In genomic region chr11:19281555-19281954, GRCh38 we compare ENCODE assay signal across 20 cellular contexts. TPM values are rescaled to one million over a fixed set of nuclear protein-coding genes. Genes with fewer than 3 reads are reported as not detected.
A peak's percentile ranks its signal among the peaks of the same experiment; 100 is the strongest.
DNase-seq lines count a peak whose midpoint lies in the region; ATAC-seq, FAIRE-seq and TF ChIP-seq lines count a peak whose summit lies in the region.
"Had no signal": no experiment of that assay in that cellular context is flagged by ENCODE, and none has a peak within 500 bp of the region (broad histone marks: within the 10 kb centered on the region; RNA-seq: fewer than 3 reads in every experiment).

No MANE protein-coding gene starts in this region.

- H3K9ac ChIP-seq in MM.1S (ENCODE audit: low read length) (no peak overlapping the region), H1 (replicated peaks in 1 of 4; ENCODE audit: extremely low read depth in 1 of 4, low read depth in 3 of 4, low read length in 3 of 4) (no peak overlapping the region)

- no peak overlapping the region for H2BK20ac ChIP-seq in H1 (ENCODE audit: low read length)

- TF ChIP-seq POLR2A in A549 (IDR thresholded peaks at IDR 0.05; ENCODE audit: low read length) = no peak
- TF ChIP-seq POLR2A in H1 (IDR thresholded peaks at IDR 0.05; ENCODE audit: control extremely low read depth in 1 of 2, low read depth in 2 of 2, low read length in 2 of 2) = no peak

- no peak overlapping the region for H2AK5ac ChIP-seq in H1 (ENCODE audit: low read depth, low read length)

- H3F3A ChIP-seq in DOHH2 (ENCODE audit: control insufficient read depth, insufficient read depth) = no peaks in the 10 kb centered on the region
- H3F3A ChIP-seq in MM.1S (ENCODE audit: insufficient read depth, low read length) = no peaks in the 10 kb centered on the region

- no peaks in the 10 kb centered on the region for H3K79me2 ChIP-seq in DOHH2 (ENCODE audit: control insufficient read depth, low read length)
- H3K79me2 ChIP-seq in MM.1S (ENCODE audit: low read length) = no peaks in the 10 kb centered on the region
- H3K79me2 ChIP-seq in H1 (ENCODE audit: control insufficient read depth in 1 of 2, insufficient read depth in 2 of 2, low read length in 2 of 2) = no peaks in the 10 kb centered on the region

- no peak overlapping the region for H4K91ac ChIP-seq in H1 (replicated peaks; ENCODE audit: insufficient read length, low read length)

- no peak overlapping the region for H4K5ac ChIP-seq in H1 (ENCODE audit: insufficient read length, low read depth, low read length)

- CTCF ChIA-PET in A549 (lab: Yijun Ruan, JAX) = interaction anchor here (1.0 to 1.2 kb wide), 3 partner anchors 22 to 204 kb away, joined by 4 to 5 read pairs (median 4); no protein-coding TSS in a partner anchor
- CTCF ChIA-PET in H1 (lab: Charles Lee; ENCODE audit: partially characterized antibody) = interaction anchor here (0.8 to 5.5 kb wide), 9 partner anchors 15 to 283 kb away, joined by 3 to 20 read pairs (median 4); no protein-coding TSS in a partner anchor

- POLR2A ChIA-PET in A549 (lab: Yijun Ruan, JAX) (no interaction called here), H1 (lab: Charles Lee; ENCODE audit: partially characterized antibody) (no interaction called here)

- H3K9me2 ChIP-seq in DOHH2 (replicated peaks; ENCODE audit: control insufficient read depth, low read length) = no peaks in the 10 kb centered on the region
- H3K9me2 ChIP-seq in MM.1S (replicated peaks; ENCODE audit: insufficient read depth, low read length) = no peaks in the 10 kb centered on the region

- no peak for TF ChIP-seq EP300 in A549 (IDR thresholded peaks at IDR 0.05)
- no peak for TF ChIP-seq EP300 in H1 (IDR thresholded peaks at IDR 0.05; ENCODE audit: borderline replicate concordance in 1 of 2, low read depth in 2 of 2, low read length in 2 of 2)

- no peak overlapping the region for H2BK5ac ChIP-seq in H1 (ENCODE audit: low read depth, low read length)

- no peaks in the 10 kb centered on the region for H3K23me2 ChIP-seq in H1 (ENCODE audit: low read depth, low read length)

- no peaks in the 10 kb centered on the region for H3K79me1 ChIP-seq in H1 (ENCODE audit: low read depth, low read length)

- no peak overlapping the region for H2BK15ac ChIP-seq in H1 (ENCODE audit: low read length)

- no peak overlapping the region for H2BK12ac ChIP-seq in H1 (ENCODE audit: low read depth, low read length)

- no peak overlapping the region for H3K18ac ChIP-seq in H1 (ENCODE audit: extremely low read depth, low read length)

- H3K56ac ChIP-seq in H1 (replicated peaks; ENCODE audit: insufficient read length, low read depth, low read length) = no peak overlapping the region

- FAIRE-seq in A549 (lab: Jason Lieb, UNC) = no peak
- no peak for FAIRE-seq in H1 (lab: Jason Lieb, UNC)
- FAIRE-seq: D721Med had no signal

- H3K36me3 ChIP-seq in DOHH2 (ENCODE audit: control insufficient read depth, low read length) (no peaks in the 10 kb centered on the region), MM.1S (replicated peaks; ENCODE audit: insufficient read depth, low read length) (no peaks in the 10 kb centered on the region), H1 (ENCODE audit: control insufficient read depth in 2 of 4, insufficient read depth in 4 of 4, low read length in 3 of 4) (no peaks in the 10 kb centered on the region)

- no peak overlapping the region for H3K14ac ChIP-seq in H1 (ENCODE audit: insufficient read length)

- no peak overlapping the region for H2BK120ac ChIP-seq in H1 (replicated peaks; ENCODE audit: low read depth, low read length)

- H3K4me1 ChIP-seq in A549 (peaks cover 16% of the 10 kb centered on the region), DOHH2 (ENCODE audit: control insufficient read depth, low read length) (peaks cover 26% of the 10 kb centered on the region), MM.1S (ENCODE audit: low read length) (no peaks in the 10 kb centered on the region), H1 (replicated peaks in 1 of 4; ENCODE audit: control insufficient read depth in 3 of 4, insufficient read depth in 4 of 4, low read length in 3 of 4) (peaks cover 0 to 11% (median 6%) of the 10 kb centered on the region in 4 experiments; a peak in 3 of 7 replicates)

- H2AFZ ChIP-seq in MM.1S (ENCODE audit: low read length) (peak overlapping the region; percentile 69), H1 (ENCODE audit: low read length) (peak overlapping the region; percentile 65)

- H3K4ac ChIP-seq in H1 (replicated peaks; ENCODE audit: insufficient read length, low read depth, low read length) = no peak overlapping the region

- H3K23ac ChIP-seq in H1 (ENCODE audit: insufficient read length) = no peak overlapping the region

- ATAC-seq in A549 = no peak

- no peak for TF ChIP-seq RAD21 in A549 (conservative IDR thresholded peaks at IDR 0.05 in 1 of 2, IDR thresholded peaks at IDR 0.05 in 1 of 2)
- TF ChIP-seq RAD21 in H1 (IDR thresholded peaks at IDR 0.05 in 1 of 2, conservative IDR thresholded peaks at IDR 0.05 in 1 of 2; ENCODE audit: low read depth in 2 of 2, low read length in 2 of 2) = no peak

- WGBS in A549 (ENCODE audit: missing lambda C conversion rate) = 39% methylated on average over 2 of the region's 2 CpGs
- 77% methylated on average over 2 of the region's 2 CpGs; no CpG with 5 or more reads in 1 of the 2 experiments for WGBS in H1 (ENCODE audit: extremely low coverage in 1 of 2, insufficient coverage in 1 of 2, insufficient read length in 1 of 2, insufficient replicate concordance in 2 of 2, low coverage in 1 of 2, low lambda C conversion rate in 2 of 2, missing lambda C conversion rate in 1 of 2), 2 experiments

- H3K27me3 ChIP-seq in DOHH2 (ENCODE audit: control insufficient read depth, low read length) = no peaks in the 10 kb centered on the region
- no peaks in the 10 kb centered on the region for H3K27me3 ChIP-seq in MM.1S (replicated peaks; ENCODE audit: insufficient read depth, low read length)
- no peaks in the 10 kb centered on the region for H3K27me3 ChIP-seq in H1 (replicated peaks in 1 of 4; ENCODE audit: control insufficient read depth in 3 of 4, extremely low read depth in 1 of 4, insufficient read depth in 3 of 4, low read length in 3 of 4)

- H3K4me3 ChIP-seq in A549 (no peak overlapping the region), DOHH2 (ENCODE audit: low read length) (no peak overlapping the region), MM.1S (ENCODE audit: low read length) (0 out of 2 replicates have a peak overlapping the region, but pooled peaks have one; percentile 39), H1 (ENCODE audit: extremely low read depth in 1 of 4, insufficient read depth in 2 of 4, low read depth in 3 of 4, low read length in 4 of 4) (no peak overlapping the region)

- H4K8ac ChIP-seq in H1 (ENCODE audit: extremely low read depth, insufficient read depth, low read length) = no peak overlapping the region

- H3K4me2 ChIP-seq in A549 (no peak overlapping the region), DOHH2 (ENCODE audit: low read length) (peak overlapping the region; percentile 53), MM.1S (ENCODE audit: low read depth, low read length) (peak overlapping the region; percentile 67), H1 (ENCODE audit: insufficient read depth in 1 of 2, low read depth in 2 of 2, low read length in 2 of 2) (no peak overlapping the region)

- H3K9me3 ChIP-seq in A549 = no peaks in the 10 kb centered on the region
- H3K9me3 ChIP-seq in DOHH2 (ENCODE audit: control insufficient read depth, insufficient read depth, low read length) = no peaks in the 10 kb centered on the region
- H3K9me3 ChIP-seq in MM.1S (replicated peaks; ENCODE audit: insufficient read depth, low read length) = no peaks in the 10 kb centered on the region
- H3K9me3 ChIP-seq in H1 (ENCODE audit: insufficient read depth in 2 of 2, low read depth in 1 of 2, low read length in 1 of 2) = no peaks in the 10 kb centered on the region

- H4K20me1 ChIP-seq in DOHH2 (ENCODE audit: control insufficient read depth, insufficient read depth, low read depth, low read length) (no peaks in the 10 kb centered on the region), MM.1S (ENCODE audit: insufficient read depth, low read length) (no peaks in the 10 kb centered on the region), H1 (replicated peaks in 1 of 2; ENCODE audit: control insufficient read depth in 1 of 2, insufficient read depth in 2 of 2, low read length in 2 of 2) (no peaks in the 10 kb centered on the region)

- no peak overlapping the region for H3K27ac ChIP-seq in A549
- no peak overlapping the region for H3K27ac ChIP-seq in DOHH2 (ENCODE audit: low read depth, low read length)
- H3K27ac ChIP-seq in MM.1S (ENCODE audit: low read length) = no peak overlapping the region
- H3K27ac ChIP-seq in H1 (ENCODE audit: low read depth, low read length) = no peak overlapping the region
- H3K27ac ChIP-seq: C4-2B, HL-60 had no signal

- no peak for TF ChIP-seq CTCF in A549 (IDR thresholded peaks at IDR 0.05)
- TF ChIP-seq CTCF in DOHH2 (IDR thresholded peaks at IDR 0.05; ENCODE audit: low read depth, low read length, poor library complexity, severe bottlenecking) = no peak
- TF ChIP-seq CTCF in MM.1S (IDR thresholded peaks at IDR 0.05; ENCODE audit: low read length) = no peak
- no peak for TF ChIP-seq CTCF in H1 (IDR thresholded peaks at IDR 0.05; ENCODE audit: control extremely low read depth in 1 of 3, insufficient read depth in 1 of 3, low read depth in 1 of 3, low read length in 3 of 3)

- DNase-seq in A549 (ENCODE audit: low read depth in 1 of 2, low spot score in 1 of 2) = no peak
- no peak for DNase-seq in MM.1S
- no peak for DNase-seq in H1 (ENCODE audit: low read depth in 1 of 2, low spot score in 2 of 2)
- DNase-seq in GM19240 (ENCODE audit: insufficient read length, low spot score) = no peak
- no peak for DNase-seq in activated CD4-positive, alpha-beta T cell treated with anti-CD3 and anti-CD28 coated beads, Interleukin-2, amount 50 U/mL, for 48 hours
- no peak for DNase-seq in cerebellar nuclear complex (lab: John Stamatoyannopoulos, UW)
- no peak for DNase-seq in GM19238 (ENCODE audit: insufficient read length, low spot score)
- DNase-seq: 8988T, ACHN, COR-L47, DND-41, GF-D8, HCEC 1CT, HFFc6, KG1 had no signal

TF ChIP-seq in A549, 52 proteins besides CTCF, POLR2A, EP300 and RAD21 (continues in another document):
- no peak for TF ChIP-seq JUNB (IDR thresholded peaks at IDR 0.05)

RNA-seq across cellular contexts. Expression of gene E2F8, which starts 40.8 kb away (rescaled TPM):
- polyA plus RNA-seq in A549 (2011; rRNA removed) (6.7 and 7.4 TPM in 2 replicates), A549 (2017; fragmentation: RNase III; extraction: RNeasy Plus Mini Kit Qiagen cat#74134 plus additional on column Dnase treatment) (5.7 to 6.4 TPM (median 6.0 TPM) in 3 replicates), H1 (2011; rRNA removed) (3.8 and 5.4 TPM in 2 replicates)
- polyA plus RNA-seq in A549 (2012; cell fraction: cytosol; rRNA removed) = 6.0 and 6.6 TPM in 2 replicates
- polyA plus RNA-seq in A549 (2012; cell fraction: nucleus; rRNA removed) = 8.8 TPM in 2 replicates
- 4.3 and 4.4 TPM in 2 replicates for polyA minus RNA-seq in A549 (2011; rRNA and poly(A)+ RNA removed)
- 11.4 and 11.5 TPM in 2 replicates for total RNA-seq in H1 (2021; fragmentation: NEBNext Ultra II Directional; extraction: Animal tissue kit (Norgen Biotek cat#: 25700))
- polyA plus RNA-seq in H1 (2011; cell fraction: cytosol; rRNA removed) = 4.3 TPM
- 7.9 TPM for polyA plus RNA-seq in H1 (2011; cell fraction: nucleus; rRNA removed)
- 5.0 to 9.1 TPM (median 6.0 TPM) in 4 replicates for polyA plus RNA-seq in H1 (2012, experiment 1 of 2)
- polyA plus RNA-seq in H1 (2012, experiment 2 of 2) = 0.60 TPM
- polyA plus RNA-seq in H1 (2013, experiment 1 of 2) = 6.8 TPM
- 6.8 TPM for polyA plus RNA-seq in H1 (2013, experiment 2 of 2)
- 4.1 and 5.9 TPM in 2 replicates for polyA minus RNA-seq in H1 (2011; rRNA and poly(A)+ RNA removed)
- 2.2 TPM for polyA minus RNA-seq in H1 (2011; cell fraction: cytosol; rRNA and poly(A)+ RNA removed)
- 15.6 TPM for polyA minus RNA-seq in H1 (2011; cell fraction: nucleus; rRNA and poly(A)+ RNA removed)
- total RNA-seq: CD4-positive, alpha-beta memory T cell had no signal
- polyA plus RNA-seq: CD4-positive, alpha-beta memory T cell had no signal

Comparison
In these comparisons a context has a peak if more than half of its experiments do, and no peak if none do; other contexts are left out.
1. H3K4me2 ChIP-seq: peak in DOHH2 (single experiment) and MM.1S (single experiment); none in A549 (single experiment) and H1 (0 of 2).
2. Of the 18 proteins assayed by ChIP-seq in both H1 and A549: peak only in H1: none; only in A549: MAFK; in both: none; in neither: 17.